ENCODE assay signal across 2 cellular contexts in genomic region chr1:94026869-94027388, GRCh38.
TF ChIP-seq lines count a peak whose summit lies in the region.

No MANE protein-coding gene starts in this region.

TF ChIP-seq in GM12891, 5 proteins besides CTCF, POLR2A, EP300 and RAD21 (continued from another document):
- peak; percentile 56; the same call in 1 of the 2 replicates for TF ChIP-seq SPI1 (IDR thresholded peaks at IDR 0.05; ENCODE audit: low read depth, low read length)

TF ChIP-seq in IMR-90, 13 proteins besides CTCF, POLR2A, EP300 and RAD21 (continued from another document):
- no peak for TF ChIP-seq USF2 (IDR thresholded peaks at IDR 0.05; ENCODE audit: low read depth, low read length)
- no peak for TF ChIP-seq ELK1 (IDR thresholded peaks at IDR 0.05; ENCODE audit: borderline replicate concordance, low read depth, low read length)
- no peak for TF ChIP-seq MAZ (IDR thresholded peaks at IDR 0.05; ENCODE audit: borderline replicate concordance, low read depth, low read length)
- TF ChIP-seq RCOR1 (IDR thresholded peaks at IDR 0.05; ENCODE audit: insufficient replicate concordance, low read length), result no peak
- no peak for TF ChIP-seq NFE2L2 (IDR thresholded peaks at IDR 0.05; ENCODE audit: low read depth, low read length)
- no peak for TF ChIP-seq BHLHE40 (IDR thresholded peaks at IDR 0.05; ENCODE audit: low read depth, low read length)
- TF ChIP-seq CHD1 (IDR thresholded peaks at IDR 0.05; ENCODE audit: low read depth, low read length), result no peak
- no peak for TF ChIP-seq MXI1 (IDR thresholded peaks at IDR 0.05; ENCODE audit: borderline replicate concordance, low read depth, low read length)
TF ChIP-seq in IMR-90: peak in this region for 0.
